Comparison of ENCODE assay signal across 1 cellular context in genomic region chr13:67230774-67231480, GRCh38.
A peak's percentile ranks its signal among the peaks of the same experiment; 100 is the strongest.
TF ChIP-seq lines count a peak whose summit lies in the region.

No MANE protein-coding gene starts in this region.

TF ChIP-seq in H1, 55 proteins besides CTCF, POLR2A, EP300 and RAD21 (continued from another document):
- TF ChIP-seq CHD7 (IDR thresholded peaks at IDR 0.05; ENCODE audit: insufficient replicate concordance, low read length) (no peak), CHD1 (IDR thresholded peaks at IDR 0.05; ENCODE audit: low read depth, low read length) (no peak), SIX5 (IDR thresholded peaks at IDR 0.05; ENCODE audit: low read depth, low read length) (no peak), KDM1A (IDR thresholded peaks at IDR 0.05; ENCODE audit: borderline replicate concordance, low read length) (no peak; the same call in 1 of the 2 replicates), TCF12 (IDR thresholded peaks at IDR 0.05; ENCODE audit: low read depth, low read length) (no peak), CTBP2 (IDR thresholded peaks at IDR 0.05; ENCODE audit: borderline replicate concordance, insufficient read depth, insufficient read length, low read length) (peak; percentile 28), SP2 (IDR thresholded peaks at IDR 0.05; ENCODE audit: low read length) (no peak), EZH2 (IDR thresholded peaks at IDR 0.05; ENCODE audit: low read depth, low read length, severe bottlenecking) (no peak), TAF7 (optimal IDR thresholded peaks at IDR 0.05; ENCODE audit: borderline replicate concordance, low read depth, low read length) (no peak), HDAC6 (IDR thresholded peaks at IDR 0.05; ENCODE audit: low read depth, low read length) (no peak), RFX5 (IDR thresholded peaks at IDR 0.05; ENCODE audit: borderline replicate concordance, low read depth, low read length) (no peak), SIN3A (conservative IDR thresholded peaks at IDR 0.05 in 1 of 2, IDR thresholded peaks at IDR 0.05 in 1 of 2; ENCODE audit: low read depth in 1 of 2, low read length in 2 of 2) (peak in 1 of 2 experiments; percentile 40; a peak in 1 of 4 replicates), BRCA1 (IDR thresholded peaks at IDR 0.05; ENCODE audit: low read depth, low read length) (no peak), NANOG (IDR thresholded peaks at IDR 0.05; ENCODE audit: insufficient read depth, low read depth, low read length, poor library complexity, severe bottlenecking) (no peak), SAP30 (IDR thresholded peaks at IDR 0.05; ENCODE audit: insufficient read depth, insufficient replicate concordance, low read length) (no peak), PHF8 (conservative IDR thresholded peaks at IDR 0.05; ENCODE audit: low read depth, low read length) (peak; percentile 52; the same call in 1 of the 2 replicates), USF2 (IDR thresholded peaks at IDR 0.05; ENCODE audit: low read length) (no peak), POLR2AphosphoS5 (IDR thresholded peaks at IDR 0.05; ENCODE audit: low read depth, low read length) (no peak), MAFK (IDR thresholded peaks at IDR 0.05; ENCODE audit: low read depth, low read length) (no peak), SUZ12 (IDR thresholded peaks at IDR 0.05; ENCODE audit: low read length) (peak; percentile 63; the same call in 1 of the 2 replicates), TAF1 (IDR thresholded peaks at IDR 0.05; ENCODE audit: low read depth, low read length) (0 out of 2 replicates have a peak, but pooled peaks have one; percentile 2), SIRT6 (IDR thresholded peaks at IDR 0.05; ENCODE audit: low read length) (no peak), RBBP5 (IDR thresholded peaks at IDR 0.05; ENCODE audit: borderline replicate concordance, low read depth, low read length) (peak; percentile 76; the same call in 1 of the 2 replicates), HDAC2 (IDR thresholded peaks at IDR 0.05; ENCODE audit: borderline replicate concordance in 1 of 2, low read depth in 2 of 2, low read length in 2 of 2) (peak in 1 of 2 experiments; percentile 79; a peak in 1 of 4 replicates), E2F6 (IDR thresholded peaks at IDR 0.05) (0 out of 2 replicates have a peak, but pooled peaks have one; percentile 4), CBX5 (IDR thresholded peaks at IDR 0.05; ENCODE audit: low read depth, low read length) (no peak), TEAD4 (IDR thresholded peaks at IDR 0.05; ENCODE audit: low read depth, low read length) (no peak), RNF2 (IDR thresholded peaks at IDR 0.05; ENCODE audit: borderline replicate concordance, low read depth, low read length, missing control alignments, poor library complexity, severe bottlenecking) (no peak), GABPA (IDR thresholded peaks at IDR 0.05; ENCODE audit: borderline replicate concordance, insufficient read depth, low read length) (no peak), EGR1 (IDR thresholded peaks at IDR 0.05; ENCODE audit: borderline replicate concordance, low read depth, low read length) (no peak), ASH2L (IDR thresholded peaks at IDR 0.05; ENCODE audit: low read length) (peak; percentile 94), ATF2 (IDR thresholded peaks at IDR 0.05; ENCODE audit: low read length) (no peak), KDM5A (IDR thresholded peaks at IDR 0.05; ENCODE audit: low read length) (no peak), ZNF274 (IDR thresholded peaks at IDR 0.05; ENCODE audit: borderline replicate concordance, extremely low read depth, low read length) (no peak), NRF1 (IDR thresholded peaks at IDR 0.05; ENCODE audit: low read depth, low read length) (no peak), GTF2F1 (IDR thresholded peaks at IDR 0.05; ENCODE audit: borderline replicate concordance, low read depth, low read length) (no peak), CREB1 (IDR thresholded peaks at IDR 0.05) (no peak), YY1 (IDR thresholded peaks at IDR 0.05; ENCODE audit: low read depth, low read length) (no peak), TBP (IDR thresholded peaks at IDR 0.05; ENCODE audit: low read depth, low read length) (0 out of 2 replicates have a peak, but pooled peaks have one; percentile 21), BCL11A (IDR thresholded peaks at IDR 0.05; ENCODE audit: low read depth in 2 of 2, low read length in 2 of 2) (no peak), FOSL1 (IDR thresholded peaks at IDR 0.05; ENCODE audit: insufficient read depth, low read depth, low read length) (no peak), BACH1 (IDR thresholded peaks at IDR 0.05; ENCODE audit: low read length) (no peak), JUND (IDR thresholded peaks at IDR 0.05; ENCODE audit: low read length) (0 out of 2 replicates have a peak, but pooled peaks have one; percentile 2), CHD2 (IDR thresholded peaks at IDR 0.05; ENCODE audit: low read length) (no peak), SP4 (IDR thresholded peaks at IDR 0.05; ENCODE audit: low read length) (0 out of 2 replicates have a peak, but pooled peaks have one; percentile 10), ATF3 (IDR thresholded peaks at IDR 0.05; ENCODE audit: insufficient read depth, low read depth, low read length) (no peak), KDM4A (IDR thresholded peaks at IDR 0.05; ENCODE audit: low read depth, low read length, severe bottlenecking) (peak; percentile 95), POU5F1 (IDR thresholded peaks at IDR 0.05; ENCODE audit: low read depth, low read length) (no peak), CBX8 (IDR thresholded peaks at IDR 0.05; ENCODE audit: borderline replicate concordance, low read depth, low read length) (no peak), SRF (IDR thresholded peaks at IDR 0.05; ENCODE audit: low read depth, low read length) (no peak), RXRA (IDR thresholded peaks at IDR 0.05; ENCODE audit: insufficient read depth, low read depth, low read length) (no peak), CEBPB (IDR thresholded peaks at IDR 0.05; ENCODE audit: low read depth, low read length) (no peak)
